In the genomic region with DNA sequence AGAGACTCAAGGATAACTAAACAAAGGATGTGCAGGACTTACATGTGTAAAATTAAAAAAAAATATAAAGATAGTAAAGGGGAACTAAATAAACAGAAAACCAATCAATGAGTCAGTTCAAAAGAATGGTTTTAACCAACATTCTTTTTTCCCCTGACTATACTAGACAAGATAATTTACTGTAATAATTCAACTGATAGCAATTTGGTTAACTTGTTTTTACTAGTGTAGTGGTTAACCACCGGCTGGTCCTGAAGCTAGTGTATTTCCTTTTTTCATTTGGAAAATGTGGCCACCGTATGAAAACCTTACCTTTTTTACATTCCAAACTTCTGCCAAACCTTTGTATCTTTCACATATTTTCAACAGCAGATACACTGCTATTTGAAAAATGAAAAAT, we compare ENCODE assay signal across 14 cellular contexts.
DNase-seq lines count a peak whose midpoint lies in the region; ATAC-seq and TF ChIP-seq lines count a peak whose summit lies in the region.
"Had no signal": no experiment of that assay in that cellular context is flagged by ENCODE, and none has a peak within 500 bp of the region (broad histone marks: within the 10 kb centered on the region; RNA-seq: fewer than 3 reads in every experiment).

No MANE protein-coding gene starts in this region.

- no peaks in the 10 kb centered on the region for H3K36me3 ChIP-seq in SJCRH30
- H3K36me3 ChIP-seq: suprapubic skin had no signal

- H3K4me3 ChIP-seq in astrocyte of the cerebellum (ENCODE audit: low read depth, low read length): no peak overlapping the region
- H3K4me3 ChIP-seq in SJCRH30: no peak overlapping the region
- H3K4me3 ChIP-seq: suprapubic skin had no signal

- no peak for TF ChIP-seq CTCF in astrocyte of the cerebellum (IDR thresholded peaks at IDR 0.05; ENCODE audit: low read depth, low read length, missing control alignments)

- DNase-seq in astrocyte of the cerebellum (ENCODE audit: low read depth) (peak; percentile 74), renal cortical epithelial cell (ENCODE audit: low read depth) (peak; percentile 70), H4 (ENCODE audit: low spot score) (no peak), SJCRH30 (no peak), NCI-H526 treated with DMSO at 0.1 percent for 48 hours (lab: John Stamatoyannopoulos, UW) (no peak)
- DNase-seq: activated CD4-positive, alpha-beta T cell treated with anti-CD3 and anti-CD28 coated beads for 4 hours; H9; KG1; left ventricle myocardium superior; NCI-H2081; nephron progenitor cell had no signal

- no peaks in the 10 kb centered on the region for H3K27me3 ChIP-seq in SJCRH30
- H3K27me3 ChIP-seq: suprapubic skin had no signal

- in situ Hi-C loops in astrocyte of the cerebellum (cut with HindIII; ENCODE audit: low sequenced_read_pairs): no loop called here

- no peaks in the 10 kb centered on the region for H3K9me3 ChIP-seq in SJCRH30 (replicated peaks)
- H3K9me3 ChIP-seq: suprapubic skin had no signal

- H3K4me1 ChIP-seq in SJCRH30: no peaks in the 10 kb centered on the region
- H3K4me1 ChIP-seq: suprapubic skin had no signal

- ATAC-seq in GM18861 (IDR thresholded peaks at IDR 0.05; ENCODE audit: unreplicated experiment) (peak; percentile 75), HG03135 (IDR thresholded peaks at IDR 0.05; ENCODE audit: unreplicated experiment) (peak; percentile 61)
- ATAC-seq: left ventricle myocardium superior had no signal

- H3K27ac ChIP-seq in SJCRH30: no peak overlapping the region

Comparison
In these comparisons a context has a peak if more than half of its experiments do, and no peak if none do; other contexts are left out.
1. DNase-seq: peak in astrocyte of the cerebellum (single experiment) and renal cortical epithelial cell (single experiment); none in H4 (single experiment), SJCRH30 (0 of 2) and NCI-H526 treated with DMSO at 0.1 percent for 48 hours (single experiment).